8 cellular contexts compared by ENCODE assay signal in genomic region chr16:28554634-28555423, GRCh38. TPM values are rescaled to one million over a fixed set of nuclear protein-coding genes. Genes with fewer than 3 reads are reported as not detected.
A peak's percentile ranks its signal among the peaks of the same experiment; 100 is the strongest.
DNase-seq lines count a peak whose midpoint lies in the region; ATAC-seq and TF ChIP-seq lines count a peak whose summit lies in the region.

No MANE protein-coding gene starts in this region.

- no peak overlapping the region for H2BK5ac ChIP-seq in H9 (ENCODE audit: insufficient read length, low read length)
- no peak overlapping the region for H2BK5ac ChIP-seq in mesendoderm (ENCODE audit: low read length)

- H3K27ac Mint-ChIP-seq in H9 = no peak overlapping the region
- H3K27ac Mint-ChIP-seq in activated naive CD8-positive, alpha-beta T cell treated with anti-CD3 and anti-CD28 coated beads, Interleukin-2, amount 50 U/mL, for 24 hours = peak overlapping the region; percentile 97

- no peak for TF ChIP-seq CTCF in 22Rv1 (IDR thresholded peaks at IDR 0.05)
- TF ChIP-seq CTCF in H9 (conservative IDR thresholded peaks at IDR 0.05) = no peak

- H4K5ac ChIP-seq in H9 (ENCODE audit: insufficient read length, low read depth, low read length) (no peak overlapping the region), mesendoderm (ENCODE audit: low read length) (no peak overlapping the region)

- DNase-seq in H9 (no peak), mesendoderm (no peak), SKM-1 (lab: John Stamatoyannopoulos, UW; ENCODE audit: unreplicated experiment) (no peak), activated gamma-delta T cell treated with Interleukin-2 at 50 U/mL for 16 hours (no peak)
- no peak for DNase-seq in activated naive CD8-positive, alpha-beta T cell treated with anti-CD3 and anti-CD28 coated beads, Interleukin-2, amount 50 U/mL, for 24 hours
- no peak for DNase-seq in stimulated activated CD4-positive, alpha-beta T cell treated with anti-CD3 and anti-CD28 coated beads, Interleukin-4, amount 100 ng/mL, for 4 hours

- H3K18ac ChIP-seq in H9 (ENCODE audit: insufficient read length, low read depth, low read length) (no peak overlapping the region), mesendoderm (ENCODE audit: low read length) (no peak overlapping the region)

- H3K23me2 ChIP-seq in H9 (ENCODE audit: insufficient read length, low read depth, low read length, poor library complexity, severe bottlenecking) = no peaks in the 10 kb centered on the region

- H2AK5ac ChIP-seq in H9 (ENCODE audit: insufficient read length, low read length) (no peak overlapping the region), mesendoderm (ENCODE audit: low read length) (no peak overlapping the region)

- H3K9me3 Mint-ChIP-seq in H9 = no peaks in the 10 kb centered on the region
- H3K9me3 Mint-ChIP-seq in activated naive CD8-positive, alpha-beta T cell treated with anti-CD3 and anti-CD28 coated beads, Interleukin-2, amount 50 U/mL, for 24 hours = no peaks in the 10 kb centered on the region

- H3K4ac ChIP-seq in H9 (ENCODE audit: low read depth, low read length) (no peak overlapping the region), mesendoderm (ENCODE audit: low read depth, low read length) (no peak overlapping the region)

- H4K20me1 ChIP-seq in H9 (ENCODE audit: control insufficient read depth, insufficient read depth, insufficient read length) = no peaks in the 10 kb centered on the region

- H3K4me2 ChIP-seq in H9 (ENCODE audit: insufficient read depth, insufficient read length, low read length) (peak overlapping the region; percentile 58), mesendoderm (ENCODE audit: low read length) (peak overlapping the region; percentile 18)

- H2AFZ ChIP-seq in H9 (ENCODE audit: low read length) = no peak overlapping the region

- H3K56ac ChIP-seq in H9 (ENCODE audit: insufficient read length, low read depth, low read length) (no peak overlapping the region), mesendoderm (ENCODE audit: low read length) (peak overlapping the region; percentile 62)

- H2BK12ac ChIP-seq in H9 (ENCODE audit: insufficient read length, low read depth, low read length) = no peak overlapping the region

- H3K4me1 ChIP-seq in H9 (ENCODE audit: insufficient read depth, low read length) (no peaks in the 10 kb centered on the region), mesendoderm (ENCODE audit: control insufficient read depth, low read depth, low read length) (peaks cover 2% of the 10 kb centered on the region)

- no peak for ATAC-seq in activated naive CD8-positive, alpha-beta T cell treated with anti-CD3 and anti-CD28 coated beads, Interleukin-2, amount 50 U/mL, for 24 hours
- ATAC-seq in GM19463 (IDR thresholded peaks at IDR 0.05; ENCODE audit: unreplicated experiment) = no peak

- H2BK15ac ChIP-seq in H9 (ENCODE audit: low read depth, low read length) (no peak overlapping the region), mesendoderm (replicated peaks; ENCODE audit: low read depth) (no peak overlapping the region)

- peaks cover 5 to 7% of the 10 kb centered on the region in 2 experiments for H3K4me1 Mint-ChIP-seq in H9
- peaks cover 41% of the 10 kb centered on the region for H3K4me1 Mint-ChIP-seq in activated naive CD8-positive, alpha-beta T cell treated with anti-CD3 and anti-CD28 coated beads, Interleukin-2, amount 50 U/mL, for 24 hours

- no peaks in the 10 kb centered on the region for H3K27me3 Mint-ChIP-seq in H9 (ENCODE audit: low read depth)
- no peaks in the 10 kb centered on the region for H3K27me3 Mint-ChIP-seq in activated naive CD8-positive, alpha-beta T cell treated with anti-CD3 and anti-CD28 coated beads, Interleukin-2, amount 50 U/mL, for 24 hours

- H2BK120ac ChIP-seq in H9 (ENCODE audit: low read depth, low read length, poor library complexity, severe bottlenecking) (no peak overlapping the region), mesendoderm (ENCODE audit: low read depth, low read length) (no peak overlapping the region)

- no peaks in the 10 kb centered on the region for H3K79me1 ChIP-seq in H9 (ENCODE audit: insufficient read depth, low read depth, low read length, poor library complexity, severe bottlenecking)
- no peaks in the 10 kb centered on the region for H3K79me1 ChIP-seq in mesendoderm (ENCODE audit: low read length)

- no peak overlapping the region for H3K4me3 ChIP-seq in mesendoderm (ENCODE audit: low read length)

- peak overlapping the region; percentile 77 to 81 for H3K4me3 Mint-ChIP-seq in H9
- peak overlapping the region; percentile 88 for H3K4me3 Mint-ChIP-seq in activated naive CD8-positive, alpha-beta T cell treated with anti-CD3 and anti-CD28 coated beads, Interleukin-2, amount 50 U/mL, for 24 hours

- H4K8ac ChIP-seq in H9 (replicated peaks; ENCODE audit: insufficient read length, low read depth, low read length) (no peak overlapping the region), mesendoderm (ENCODE audit: low read depth, low read length) (peak overlapping the region; percentile 91)

- WGBS in H9 (ENCODE audit: extremely low coverage, insufficient read length, low lambda C conversion rate) = no CpG with 5 or more reads among the region's 15 CpGs
- WGBS in mesendoderm (ENCODE audit: extremely low coverage, insufficient coverage, low lambda C conversion rate) = no CpG with 5 or more reads among the region's 15 CpGs

- no peak overlapping the region for H3K23ac ChIP-seq in H9 (ENCODE audit: insufficient read length, low read depth, low read length)
- H3K23ac ChIP-seq in mesendoderm (ENCODE audit: low read length) = no peak overlapping the region

- no peaks in the 10 kb centered on the region for H3K79me2 ChIP-seq in H9 (ENCODE audit: insufficient read depth, low read length)
- H3K79me2 ChIP-seq in mesendoderm (ENCODE audit: control insufficient read depth, insufficient read depth, low read length) = no peaks in the 10 kb centered on the region

- H3K9me3 ChIP-seq in H9 (ENCODE audit: control insufficient read depth, low read depth, low read length) = no peaks in the 10 kb centered on the region

- H3K36me3 Mint-ChIP-seq in H9 (ENCODE audit: insufficient read depth in 1 of 3, low read depth in 3 of 3) = peaks cover 10 to 22% (median 16%) of the 10 kb centered on the region in 3 experiments
- peaks cover 22% of the 10 kb centered on the region for H3K36me3 Mint-ChIP-seq in activated naive CD8-positive, alpha-beta T cell treated with anti-CD3 and anti-CD28 coated beads, Interleukin-2, amount 50 U/mL, for 24 hours (ENCODE audit: low read depth)

- H3K9ac ChIP-seq in H9 (ENCODE audit: extremely low read depth, insufficient read length, low read length) (no peak overlapping the region), mesendoderm (ENCODE audit: low read length) (peak overlapping the region; percentile 43)

- no peak overlapping the region for H4K91ac ChIP-seq in H9 (ENCODE audit: insufficient read length, low read depth, low read length)

- H2BK20ac ChIP-seq in H9 (ENCODE audit: low read depth, low read length, poor library complexity, severe bottlenecking) = no peak overlapping the region

- H3K27ac ChIP-seq in 22Rv1 = peak overlapping the region; percentile 89
- H3K27ac ChIP-seq in H9 (ENCODE audit: insufficient read length, low read depth, low read length) = no peak overlapping the region
- no peak overlapping the region for H3K27ac ChIP-seq in mesendoderm (ENCODE audit: low read depth, low read length)

- no peaks in the 10 kb centered on the region for H3K27me3 ChIP-seq in H9 (ENCODE audit: insufficient read depth, low read length)
- no peaks in the 10 kb centered on the region for H3K27me3 ChIP-seq in mesendoderm (ENCODE audit: insufficient read depth, low read length, poor library complexity)

- no peaks in the 10 kb centered on the region for H3K36me3 ChIP-seq in mesendoderm (ENCODE audit: control insufficient read depth, insufficient read depth, low read length)

- H3T11ph ChIP-seq in H9 (ENCODE audit: low read length) = no peak overlapping the region

- H3K14ac ChIP-seq in H9 (ENCODE audit: insufficient read depth, low read length) = no peak overlapping the region

RNA-seq across cellular contexts. Expression of gene SGF29, which starts 1.1 kb away (rescaled TPM):
- 24.5 and 24.8 TPM in 2 replicates for total RNA-seq in H9 (2021)
- 18.0 TPM for polyA plus RNA-seq in mesendoderm (2013, experiment 1 of 2)
- polyA plus RNA-seq in mesendoderm (2013, experiment 2 of 2) = 19.9 TPM

RNA-seq across cellular contexts. Expression of gene NUPR1, which starts 16.1 kb away (rescaled TPM):
- 0.15 and 0.35 TPM in 2 replicates for total RNA-seq in H9 (2021)
- polyA plus RNA-seq in mesendoderm (2013, experiment 1 of 2) = 0.17 TPM
- 0.14 TPM for polyA plus RNA-seq in mesendoderm (2013, experiment 2 of 2)

RNA-seq across cellular contexts. Expression of gene SULT1A2, which starts 42.0 kb away (rescaled TPM):
- 0.35 and 0.66 TPM in 2 replicates for total RNA-seq in H9 (2021)
- polyA plus RNA-seq in mesendoderm (2013, experiment 1 of 2) = 0.81 TPM
- polyA plus RNA-seq in mesendoderm (2013, experiment 2 of 2) = 0.55 TPM

RNA-seq across cellular contexts. Expression of gene IL27, which starts 48.2 kb away (rescaled TPM):
- total RNA-seq in H9 (2021) = not detected in 2 replicates
- not detected for polyA plus RNA-seq in mesendoderm (2013, experiment 1 of 2)
- polyA plus RNA-seq in mesendoderm (2013, experiment 2 of 2) = not detected

RNA-seq across cellular contexts. Expression of gene SULT1A1, which starts 55.0 kb away (rescaled TPM):
- total RNA-seq in H9 (2021) = 4.8 and 5.0 TPM in 2 replicates
- 2.1 TPM for polyA plus RNA-seq in mesendoderm (2013, experiment 1 of 2)
- polyA plus RNA-seq in mesendoderm (2013, experiment 2 of 2) = 2.5 TPM
